Comparison of ENCODE assay signal across 8 cellular contexts in genomic region chr9:37080165-37080627, GRCh38. TPM values are rescaled to one million over a fixed set of nuclear protein-coding genes. Genes with fewer than 3 reads are reported as not detected.
DNase-seq lines count a peak whose midpoint lies in the region; ATAC-seq and TF ChIP-seq lines count a peak whose summit lies in the region.
"Not testable (repeated sequence)": the region's sequence is repeated elsewhere in the genome, so short reads cannot be mapped to it uniquely, and the experiment has no call there.

No MANE protein-coding gene starts in this region.

- H3K79me2 ChIP-seq in OCI-LY1 (ENCODE audit: insufficient read depth, low read length), result peaks cover 60% of the 10 kb centered on the region

- peak overlapping the region; percentile 78 for H3K4me3 ChIP-seq in AG09309 (ENCODE audit: control insufficient read depth, low read depth, low read length)
- H3K4me3 ChIP-seq in OCI-LY1 (ENCODE audit: low read depth, low read length, poor library complexity, severe bottlenecking), result peak overlapping the region; percentile 99
- H3K4me3 ChIP-seq in esophagus (ENCODE audit: low read depth in 1 of 2, low read length in 2 of 2), result peak overlapping the region; percentile 65 to 100
- peak overlapping the region; percentile 87 to 90 (median 90) for H3K4me3 ChIP-seq in right lobe of liver
- peak overlapping the region; percentile 79 to 100 (median 99) for H3K4me3 ChIP-seq in gastrocnemius medialis

- not testable (repeated sequence) for H3K9me3 ChIP-seq in OCI-LY1 (ENCODE audit: low read length); esophagus (ENCODE audit: control insufficient read depth in 2 of 2, insufficient read depth in 1 of 2, low read depth in 1 of 2, low read length in 1 of 2); right lobe of liver; gastrocnemius medialis

- peaks cover 38% of the 10 kb centered on the region for H3K36me3 ChIP-seq in OCI-LY1 (ENCODE audit: insufficient read depth, low read length)
- H3K36me3 ChIP-seq in esophagus (ENCODE audit: control insufficient read depth in 2 of 2, insufficient read depth in 2 of 2, low read length in 1 of 2); right lobe of liver; gastrocnemius medialis: not testable (repeated sequence)

- H3K27ac ChIP-seq in OCI-LY1 (ENCODE audit: low read depth, low read length, poor library complexity, severe bottlenecking), result peak overlapping the region; percentile 100
- H3K27ac ChIP-seq in esophagus (ENCODE audit: low read depth in 2 of 2, low read length in 1 of 2), result peak overlapping the region; percentile 72 to 81
- peak overlapping the region; percentile 55 to 80 (median 71) for H3K27ac ChIP-seq in right lobe of liver
- H3K27ac ChIP-seq in gastrocnemius medialis, result peak overlapping the region; percentile 88 to 94 (median 92)

- not testable (repeated sequence) for H3F3A ChIP-seq in OCI-LY1 (ENCODE audit: insufficient read depth, low read length)

- H3K27ac Mint-ChIP-seq in activated naive CD4-positive, alpha-beta T cell treated with anti-CD3 and anti-CD28 coated beads, Interleukin-2, amount 10 ng/mL, durations not matched to agents 7 days and 5 days, result peak overlapping the region; percentile 87

- peaks cover 21% of the 10 kb centered on the region for H3K36me3 Mint-ChIP-seq in activated naive CD4-positive, alpha-beta T cell treated with anti-CD3 and anti-CD28 coated beads, Interleukin-2, amount 10 ng/mL, durations not matched to agents 7 days and 5 days

- peak overlapping the region; percentile 99 for H3K9ac ChIP-seq in OCI-LY1 (ENCODE audit: low read length)

- 1% methylated on average over 32 of the region's 32 CpGs for WGBS in esophagus, 2 donors
- 0% methylated on average over 7 of the region's 32 CpGs for WGBS in right lobe of liver (ENCODE audit: insufficient coverage, low coverage, low lambda C conversion rate, missing lambda C conversion rate)

- peak overlapping the region; percentile 85 for H3K4me2 ChIP-seq in OCI-LY1 (ENCODE audit: low read length)

- H3K4me3 Mint-ChIP-seq in activated naive CD4-positive, alpha-beta T cell treated with anti-CD3 and anti-CD28 coated beads, Interleukin-2, amount 10 ng/mL, durations not matched to agents 7 days and 5 days, result peak overlapping the region; percentile 95

- not testable (repeated sequence) for DNase-seq in AG09309 (ENCODE audit: low read depth); activated naive CD4-positive, alpha-beta T cell treated with anti-CD3 and anti-CD28 coated beads, Interleukin-2, amount 10 ng/mL, durations not matched to agents 7 days and 5 days; gastrocnemius medialis
- peak in 2 of 3 donors; percentile 57 to 64 for DNase-seq in right lobe of liver

- CTCF ChIA-PET in activated naive CD4-positive, alpha-beta T cell treated with anti-CD3 and anti-CD28 coated beads, Interleukin-2, amount 10 ng/mL, durations not matched to agents 7 days and 5 days (lab: Charles Lee), result interaction anchor here (0.8 to 1.1 kb wide), 2 partner anchors 76 to 249 kb away, joined by 3 to 4 read pairs; no protein-coding TSS in a partner anchor

- intact Hi-C loops in right lobe of liver (cut with DNase I), result not testable (repeated sequence)
- intact Hi-C loops in gastrocnemius medialis (cut with DNase I; ENCODE audit: low total_unique reads), result loop anchor here (10.0 kb wide), 1 partner anchor 245 kb away; no protein-coding TSS in a partner anchor

- H2AFZ ChIP-seq in OCI-LY1 (ENCODE audit: low read length), result not testable (repeated sequence)

- ATAC-seq in GM19438 (IDR thresholded peaks at IDR 0.05; ENCODE audit: low read depth, unreplicated experiment) (peak; percentile 7), HG03064 (IDR thresholded peaks at IDR 0.05; ENCODE audit: low read depth, unreplicated experiment) (peak; percentile 19), right lobe of liver (peak; percentile 37 to 47 (median 46)), gastrocnemius medialis (peak; percentile 24 to 42)

- H3K27me3 ChIP-seq in OCI-LY1 (ENCODE audit: insufficient read depth, low read length); esophagus (ENCODE audit: control insufficient read depth in 1 of 2, insufficient read depth in 2 of 2, low read length in 2 of 2); right lobe of liver; gastrocnemius medialis: not testable (repeated sequence)

- not testable (repeated sequence) for H3K9me3 Mint-ChIP-seq in activated naive CD4-positive, alpha-beta T cell treated with anti-CD3 and anti-CD28 coated beads, Interleukin-2, amount 10 ng/mL, durations not matched to agents 7 days and 5 days

- H3K27me3 Mint-ChIP-seq in activated naive CD4-positive, alpha-beta T cell treated with anti-CD3 and anti-CD28 coated beads, Interleukin-2, amount 10 ng/mL, durations not matched to agents 7 days and 5 days, result not testable (repeated sequence)

- H3K9me2 ChIP-seq in OCI-LY1 (ENCODE audit: low read depth, low read length), result not testable (repeated sequence)

- H3K4me1 ChIP-seq in OCI-LY1 (ENCODE audit: insufficient read depth, low read length, severe bottlenecking), result peaks cover 82% of the 10 kb centered on the region
- not testable (repeated sequence) for H3K4me1 ChIP-seq in esophagus (ENCODE audit: control insufficient read depth in 2 of 2, insufficient read depth in 2 of 2, low read length in 1 of 2)
- H3K4me1 ChIP-seq in right lobe of liver, result peaks cover 0 to 26% (median 6%) of the 10 kb centered on the region in 4 donors
- H3K4me1 ChIP-seq in gastrocnemius medialis, result peaks cover 24 to 25% of the 10 kb centered on the region in 2 donors

- not testable (repeated sequence) for TF ChIP-seq POLR2A in right lobe of liver (IDR thresholded peaks at IDR 0.05)
- TF ChIP-seq POLR2A in gastrocnemius medialis (IDR thresholded peaks at IDR 0.05), result peak in 1 of 2 donors; percentile 7

- not testable (repeated sequence) for H4K20me1 ChIP-seq in OCI-LY1 (ENCODE audit: insufficient read depth, low read length)

- not testable (repeated sequence) for TF ChIP-seq CTCF in AG09309 (IDR thresholded peaks at IDR 0.05; ENCODE audit: control insufficient read depth, insufficient read depth, low read depth, low read length, missing control alignments); OCI-LY1 (IDR thresholded peaks at IDR 0.05; ENCODE audit: low read length); right lobe of liver (IDR thresholded peaks at IDR 0.05); gastrocnemius medialis (IDR thresholded peaks at IDR 0.05 in 4 of 5, conservative IDR thresholded peaks at IDR 0.05 in 1 of 5)

- peaks cover 41% of the 10 kb centered on the region for H3K4me1 Mint-ChIP-seq in activated naive CD4-positive, alpha-beta T cell treated with anti-CD3 and anti-CD28 coated beads, Interleukin-2, amount 10 ng/mL, durations not matched to agents 7 days and 5 days

- in situ Hi-C loops in gastrocnemius medialis (cut with MboI; ENCODE audit: low sequenced_read_pairs in 4 of 4), result loop anchor here in 1 of 4 donors (5.0 kb wide), 1 partner anchor 37 kb away; no protein-coding TSS in a partner anchor

RNA-seq across cellular contexts. Expression of gene ZCCHC7, which starts 40.2 kb away (rescaled TPM):
- polyA plus RNA-seq in esophagus, result 1 to 10 TPM; 5.4 to 5.7 TPM
- total RNA-seq in right lobe of liver (10 to 100 TPM in 1 of 6 experiments, 1 to 10 TPM in 5; 5.9 to 10.0 (median 7.2) TPM), gastrocnemius medialis (10 to 100 TPM in 1 of 4 donors, 1 to 10 TPM in 3; 4.8 to 11.2 (median 6.9) TPM)

RNA-seq across cellular contexts. Expression of gene PAX5, which starts 46.1 kb away (rescaled TPM):
- polyA plus RNA-seq in esophagus, result under 1 TPM; 0.02 to 0.10 TPM
- total RNA-seq in right lobe of liver (under 1 TPM in 2 of 6 experiments, not detected in 4; 0.12 to 0.18 TPM), gastrocnemius medialis (under 1 TPM in 1 of 4 donors, not detected in 3; 0.19 TPM)
